ENCODE assay signal across 15 cellular contexts in the genomic region with DNA sequence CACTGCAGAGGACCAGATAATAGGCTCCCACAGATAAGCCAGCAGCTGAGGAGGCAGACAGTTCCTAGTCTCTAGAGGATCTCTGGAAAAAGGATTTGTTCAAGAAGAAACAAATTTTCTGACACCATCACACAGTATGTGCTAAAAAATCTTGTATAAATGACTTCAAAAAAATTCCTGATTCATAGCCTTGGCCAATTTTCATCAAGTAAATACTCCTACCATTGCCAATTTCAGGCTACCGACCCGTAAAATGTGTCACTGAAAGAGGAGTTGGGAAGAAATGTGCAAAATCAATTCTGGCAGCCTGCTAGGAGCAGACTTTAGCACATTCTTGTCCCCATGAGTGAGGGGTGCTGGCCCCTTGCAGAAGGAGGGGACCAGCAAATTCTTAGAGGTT.
DNase-seq lines count a peak whose midpoint lies in the region; TF ChIP-seq lines count a peak whose summit lies in the region.
"Had no signal": no experiment of that assay in that cellular context is flagged by ENCODE, and none has a peak within 500 bp of the region (broad histone marks: within the 10 kb centered on the region; RNA-seq: fewer than 3 reads in every experiment).

No MANE protein-coding gene starts in this region.

- H3K4me1 ChIP-seq in adipocyte (ENCODE audit: control insufficient read depth, insufficient read depth, low read length), result peaks cover 24% of the 10 kb centered on the region
- H3K4me1 ChIP-seq: HAP-1 had no signal

- no peaks in the 10 kb centered on the region for H3K27me3 ChIP-seq in adipocyte (replicated peaks; ENCODE audit: control insufficient read depth, insufficient read depth, low read length)

- H3K36me3 Mint-ChIP-seq in glutamatergic neuron (ENCODE audit: unreplicated experiment) (no peaks in the 10 kb centered on the region), osteocyte (ENCODE audit: unreplicated experiment) (peaks cover 4% of the 10 kb centered on the region)

- H3K9me3 Mint-ChIP-seq in glutamatergic neuron (ENCODE audit: unreplicated experiment) (peaks cover 1% of the 10 kb centered on the region), osteocyte (ENCODE audit: unreplicated experiment) (peaks cover 7% of the 10 kb centered on the region)

- H3K27ac Mint-ChIP-seq in glutamatergic neuron (ENCODE audit: unreplicated experiment) (peak overlapping the region; percentile 60), osteocyte (ENCODE audit: unreplicated experiment) (peak overlapping the region; percentile 75)

- H3K4me1 Mint-ChIP-seq in glutamatergic neuron (ENCODE audit: low read depth, unreplicated experiment), result peaks cover 2% of the 10 kb centered on the region
- peaks cover 65% of the 10 kb centered on the region for H3K4me1 Mint-ChIP-seq in osteocyte (ENCODE audit: unreplicated experiment)

- TF ChIP-seq CTCF in glutamatergic neuron (IDR thresholded peaks at IDR 0.05; ENCODE audit: partially characterized antibody, unreplicated experiment) (no peak), osteocyte (IDR thresholded peaks at IDR 0.05) (no peak)

- peak; percentile 14 for DNase-seq in AG20443 (ENCODE audit: low spot score)
- DNase-seq in adipocyte (ENCODE audit: low read depth), result no peak
- DNase-seq in glutamatergic neuron, result no peak
- no peak for DNase-seq in osteocyte (ENCODE audit: extremely low spot score, unreplicated experiment)
- no peak for DNase-seq in NCI-H510A (lab: John Stamatoyannopoulos, UW)
- no peak for DNase-seq in HPDE6-E6E7 (ENCODE audit: extremely low spot score)
- DNase-seq in HCEC 1CT, result no peak
- DNase-seq in HT-29 (ENCODE audit: low spot score), result no peak
- DNase-seq: C1 segment of cervical spinal cord; DMS79; MV-4-11; NCI-H1694 treated with DMSO at 0.1 percent for 48 hours; NCI-H748 treated with DMSO at 0.1 percent for 48 hours; NK-92 treated with Interleukin-12 subunit alpha and Interleukin-12 subunit beta, amount 100 ng/mL, for 24 hours had no signal

- no peaks in the 10 kb centered on the region for H3K36me3 ChIP-seq in adipocyte (ENCODE audit: control insufficient read depth, insufficient read depth, low read length, severe bottlenecking)
- H3K36me3 ChIP-seq: HAP-1 had no signal

- peak overlapping the region; percentile 34 for H3K4me3 ChIP-seq in adipocyte (ENCODE audit: low read length)
- H3K4me3 ChIP-seq: HAP-1 had no signal

- H3K9ac ChIP-seq in adipocyte (ENCODE audit: low read length), result peak overlapping the region; percentile 37

- H3K4me3 Mint-ChIP-seq in glutamatergic neuron (ENCODE audit: unreplicated experiment) (no peak overlapping the region), osteocyte (ENCODE audit: unreplicated experiment) (no peak overlapping the region)

- H3K9me3 ChIP-seq in adipocyte (ENCODE audit: control insufficient read depth, low read length), result peaks cover 3% of the 10 kb centered on the region
- H3K9me3 ChIP-seq: HAP-1 had no signal

- no peaks in the 10 kb centered on the region for H3K27me3 Mint-ChIP-seq in glutamatergic neuron (ENCODE audit: unreplicated experiment)
- H3K27me3 Mint-ChIP-seq in osteocyte (ENCODE audit: unreplicated experiment), result no peaks in the 10 kb centered on the region
